1 cellular context compared by ENCODE assay signal in genomic region chr1:244271909-244272308, GRCh38.
TF ChIP-seq lines count a peak whose summit lies in the region.

No MANE protein-coding gene starts in this region.

TF ChIP-seq in A549, 52 proteins besides CTCF, POLR2A, EP300 and RAD21 (continued from another document):
- TF ChIP-seq REST (IDR thresholded peaks at IDR 0.05) = no peak
- no peak for TF ChIP-seq HEYL (CRISPR knock-in tag; IDR thresholded peaks at IDR 0.05)
- no peak for TF ChIP-seq SMC3 (IDR thresholded peaks at IDR 0.05)
- no peak for TF ChIP-seq HOXB5 (CRISPR knock-in tag; IDR thresholded peaks at IDR 0.05)
- no peak for TF ChIP-seq RNF2 (IDR thresholded peaks at IDR 0.05; ENCODE audit: borderline replicate concordance, low read depth)
- no peak for TF ChIP-seq ZSCAN20 (CRISPR knock-in tag; IDR thresholded peaks at IDR 0.05)
- TF ChIP-seq MAFK (IDR thresholded peaks at IDR 0.05; ENCODE audit: partially characterized antibody) = no peak
- TF ChIP-seq RCOR1 (IDR thresholded peaks at IDR 0.05; ENCODE audit: low read depth, low read length) = no peak
- no peak for TF ChIP-seq HOXB13 (CRISPR knock-in tag; IDR thresholded peaks at IDR 0.05; ENCODE audit: low read depth)
- TF ChIP-seq RARB (CRISPR knock-in tag; IDR thresholded peaks at IDR 0.05) = no peak
- no peak for TF ChIP-seq MYC (IDR thresholded peaks at IDR 0.05; ENCODE audit: borderline replicate concordance, low read length)
- no peak for TF ChIP-seq HDAC2 (IDR thresholded peaks at IDR 0.05)
TF ChIP-seq in A549: peak in this region for 0.
